18 cellular contexts compared by ENCODE assay signal in genomic region chr5:19734706-19735240, GRCh38.
A peak's percentile ranks its signal among the peaks of the same experiment; 100 is the strongest.
DNase-seq lines count a peak whose midpoint lies in the region; TF ChIP-seq lines count a peak whose summit lies in the region.
"Had no signal": no experiment of that assay in that cellular context is flagged by ENCODE, and none has a peak within 500 bp of the region (broad histone marks: within the 10 kb centered on the region; RNA-seq: fewer than 3 reads in every experiment).

No MANE protein-coding gene starts in this region.

- no peaks in the 10 kb centered on the region for H3K27me3 Mint-ChIP-seq in MCF 10A (ENCODE audit: insufficient read depth, unreplicated experiment)
- H3K27me3 Mint-ChIP-seq: activated naive CD8-positive, alpha-beta T cell treated with anti-CD3 and anti-CD28 coated beads, Interleukin-2, amount 10 ng/mL, durations not matched to agents 7 days and 5 days; naive thymus-derived CD4-positive, alpha-beta T cell had no signal

- H2AFZ ChIP-seq in GM23248 = no peak overlapping the region
- no peak overlapping the region for H2AFZ ChIP-seq in Karpas-422 (ENCODE audit: low read length)

- in situ Hi-C loops in GM23248 (cut with MboI) = no loop called here

- H3K9me2 ChIP-seq in GM23248 (ENCODE audit: insufficient read depth) (no peaks in the 10 kb centered on the region), Karpas-422 (replicated peaks; ENCODE audit: insufficient read depth, low read length) (no peaks in the 10 kb centered on the region)

- no peaks in the 10 kb centered on the region for H3K4me1 Mint-ChIP-seq in MCF 10A (ENCODE audit: insufficient read depth, unreplicated experiment)
- H3K4me1 Mint-ChIP-seq: activated naive CD8-positive, alpha-beta T cell treated with anti-CD3 and anti-CD28 coated beads, Interleukin-2, amount 10 ng/mL, durations not matched to agents 7 days and 5 days had no signal

- no peaks in the 10 kb centered on the region for H3K36me3 Mint-ChIP-seq in MCF 10A (ENCODE audit: insufficient read depth, unreplicated experiment)
- H3K36me3 Mint-ChIP-seq: activated naive CD8-positive, alpha-beta T cell treated with anti-CD3 and anti-CD28 coated beads, Interleukin-2, amount 10 ng/mL, durations not matched to agents 7 days and 5 days had no signal

- no peaks in the 10 kb centered on the region for H3K79me2 ChIP-seq in GM23248 (ENCODE audit: insufficient read depth)
- no peaks in the 10 kb centered on the region for H3K79me2 ChIP-seq in Karpas-422 (ENCODE audit: low read length)

- H3K27ac ChIP-seq in breast epithelium = no peak overlapping the region
- peak overlapping the region; percentile 12 for H3K27ac ChIP-seq in epithelial cell of prostate
- H3K27ac ChIP-seq in GM23248 = no peak overlapping the region
- H3K27ac ChIP-seq in Karpas-422 (ENCODE audit: low read length) = no peak overlapping the region
- H3K27ac ChIP-seq: SK-N-MC, skin epidermis, transverse colon had no signal

- H3K4me3 ChIP-seq in breast epithelium (no peak overlapping the region), GM23248 (no peak overlapping the region), Karpas-422 (ENCODE audit: low read length) (no peak overlapping the region)
- H3K4me3 ChIP-seq: SK-N-MC, skin epidermis, transverse colon had no signal

- H3K9me3 ChIP-seq in breast epithelium = peaks cover 5 to 10% of the 10 kb centered on the region in 2 donors
- no peaks in the 10 kb centered on the region for H3K9me3 ChIP-seq in GM23248 (ENCODE audit: low read depth)
- H3K9me3 ChIP-seq in Karpas-422 (ENCODE audit: low read length) = peaks cover 2% of the 10 kb centered on the region; the same call in 1 of the 2 replicates
- H3K9me3 ChIP-seq: transverse colon had no signal

- TF ChIP-seq POLR2A in breast epithelium (IDR thresholded peaks at IDR 0.05) = no peak

- CTCF ChIA-PET in MCF 10A (lab: Yijun Ruan, JAX) = no interaction called here

- WGBS in GM23248 (ENCODE audit: low coverage in 1 of 2, low lambda C conversion rate in 2 of 2, missing lambda C conversion rate in 2 of 2), 2 experiments = 21 to 39% methylated on average over 2 of the region's 2 CpGs

- H3K4me1 ChIP-seq in breast epithelium (no peaks in the 10 kb centered on the region), GM23248 (ENCODE audit: insufficient read depth) (no peaks in the 10 kb centered on the region), Karpas-422 (ENCODE audit: low read length) (no peaks in the 10 kb centered on the region)
- H3K4me1 ChIP-seq: transverse colon had no signal

- H3F3A ChIP-seq in GM23248 (ENCODE audit: insufficient read depth) = no peaks in the 10 kb centered on the region

- intact Hi-C loops in MCF 10A (cut with micrococcal nuclease) (no loop called here), breast epithelium (cut with DNase I; ENCODE audit: low total_unique reads) (no loop called here)

- DNase-seq in MCF 10A (ENCODE audit: unreplicated experiment) (peak; percentile 11), breast epithelium (ENCODE audit: low spot score in 2 of 2) (no peak), NCI-H510A treated with DMSO at 0.1 percent for 48 hours (lab: John Stamatoyannopoulos, UW) (peak; percentile 80), epithelial cell of prostate (ENCODE audit: low read depth, low spot score) (peak; percentile 43), AG20443 (ENCODE audit: low spot score) (no peak), GM23248 (no peak), Karpas-422 (no peak), DMS114 treated with DMSO at 0.1 percent for 48 hours (lab: John Stamatoyannopoulos, UW; ENCODE audit: unreplicated experiment) (no peak)
- DNase-seq: activated CD4-positive, alpha-beta T cell treated with anti-CD3 and anti-CD28 coated beads, Interleukin-2, amount 50 U/mL, for 48 hours; activated naive CD8-positive, alpha-beta T cell treated with anti-CD3 and anti-CD28 coated beads, Interleukin-2, amount 10 ng/mL, durations not matched to agents 7 days and 5 days; mesenchymal stem cell; naive thymus-derived CD4-positive, alpha-beta T cell; NCI-H1105 treated with DMSO at 0.1 percent for 48 hours; NCI-H2029; transverse colon had no signal

- BruUV-seq in MCF 10A (replicated peaks; lab: Mats Ljungman, UMichigan) = no TSS peak

- H4K20me1 ChIP-seq in GM23248 (ENCODE audit: insufficient read depth) = no peaks in the 10 kb centered on the region
- no peaks in the 10 kb centered on the region for H4K20me1 ChIP-seq in Karpas-422 (ENCODE audit: insufficient read depth, low read depth, low read length)

- no peak overlapping the region for H3K27ac Mint-ChIP-seq in MCF 10A (ENCODE audit: low read depth, unreplicated experiment)
- H3K27ac Mint-ChIP-seq: activated naive CD8-positive, alpha-beta T cell treated with anti-CD3 and anti-CD28 coated beads, Interleukin-2, amount 10 ng/mL, durations not matched to agents 7 days and 5 days; naive thymus-derived CD4-positive, alpha-beta T cell; T-helper 2 cell treated with Interferon-gamma antibody and Interleukin-4, amounts not matched to agents 5 μg/mL and 100 μg/mL, for 36 hours had no signal

- H3K4me3 Mint-ChIP-seq in MCF 10A (ENCODE audit: unreplicated experiment) = no peak overlapping the region
- H3K4me3 Mint-ChIP-seq: activated naive CD8-positive, alpha-beta T cell treated with anti-CD3 and anti-CD28 coated beads, Interleukin-2, amount 10 ng/mL, durations not matched to agents 7 days and 5 days; naive thymus-derived CD4-positive, alpha-beta T cell; T-helper 2 cell treated with Interferon-gamma antibody and Interleukin-4, amounts not matched to agents 5 μg/mL and 100 μg/mL, for 36 hours had no signal

- peaks cover 7% of the 10 kb centered on the region for H3K9me3 Mint-ChIP-seq in MCF 10A (ENCODE audit: unreplicated experiment)

- no peak overlapping the region for H3K4me2 ChIP-seq in GM23248 (ENCODE audit: unreplicated experiment)
- H3K4me2 ChIP-seq in Karpas-422 (ENCODE audit: low read depth, low read length, poor library complexity, severe bottlenecking) = no peak overlapping the region

- H3K36me3 ChIP-seq in breast epithelium (no peaks in the 10 kb centered on the region), GM23248 (ENCODE audit: low read depth) (no peaks in the 10 kb centered on the region), Karpas-422 (ENCODE audit: insufficient read depth, low read length) (no peaks in the 10 kb centered on the region)
- H3K36me3 ChIP-seq: transverse colon had no signal

- H3K27me3 ChIP-seq in breast epithelium (no peaks in the 10 kb centered on the region), GM23248 (replicated peaks; ENCODE audit: insufficient read depth) (no peaks in the 10 kb centered on the region), Karpas-422 (ENCODE audit: low read length) (no peaks in the 10 kb centered on the region)
- H3K27me3 ChIP-seq: transverse colon had no signal

- POLR2A ChIA-PET in MCF 10A (lab: Yijun Ruan, JAX) = interaction anchor here (0.6 to 1.0 kb wide), 2 partner anchors 22 to 51 kb away, joined by 3 read pairs; no protein-coding TSS in a partner anchor

- TF ChIP-seq CTCF in MCF 10A (IDR thresholded peaks at IDR 0.05; ENCODE audit: unreplicated experiment) = no peak
- no peak for TF ChIP-seq CTCF in breast epithelium (IDR thresholded peaks at IDR 0.05)

- H3K9ac ChIP-seq in GM23248 (no peak overlapping the region), Karpas-422 (ENCODE audit: low read length) (no peak overlapping the region)

Comparison
In these comparisons a context has a peak if more than half of its experiments do, and no peak if none do; other contexts are left out.
1. DNase-seq: peak in MCF 10A (single experiment), NCI-H510A treated with DMSO at 0.1 percent for 48 hours (single experiment) and epithelial cell of prostate (single experiment); none in breast epithelium (0 of 2), AG20443 (single experiment), GM23248 (single experiment), Karpas-422 (single experiment) and DMS114 treated with DMSO at 0.1 percent for 48 hours (single experiment).